ENCODE assay signal across 1 cellular context in genomic region chrX:66163849-66164401, GRCh38.
TF ChIP-seq lines count a peak whose summit lies in the region.

Gene HEPH, plus strand, starts transcription at chrX:66164247. Its CDS starts 6,324 bp downstream, at chrX:66170571.

TF ChIP-seq in K562, 482 proteins besides CTCF, POLR2A, EP300 and RAD21 (continued from another document and continues in another):
- no peak for TF ChIP-seq MGA (IDR thresholded peaks at IDR 0.05)
- no peak for TF ChIP-seq HIVEP1 (CRISPR knock-in tag; IDR thresholded peaks at IDR 0.05)
- no peak for TF ChIP-seq ZBTB49 (CRISPR knock-in tag; IDR thresholded peaks at IDR 0.05; ENCODE audit: borderline replicate concordance)
- 0 out of 2 replicates have a peak, but pooled peaks have one; percentile 56 for TF ChIP-seq DMBX1 (CRISPR knock-in tag; IDR thresholded peaks at IDR 0.05; ENCODE audit: borderline replicate concordance)
- no peak for TF ChIP-seq PCBP2 (IDR thresholded peaks at IDR 0.05; ENCODE audit: low read depth, low read length, poor library complexity, severe bottlenecking)
- TF ChIP-seq ZNF184 (CRISPR knock-in tag; IDR thresholded peaks at IDR 0.05): no peak
- TF ChIP-seq E2F1 (CRISPR knock-in tag; IDR thresholded peaks at IDR 0.05): no peak
- no peak for TF ChIP-seq TAL1 (IDR thresholded peaks at IDR 0.05)
- peak; percentile 43; the same call in 1 of the 2 replicates for TF ChIP-seq POLR2H (tag; IDR thresholded peaks at IDR 0.05; ENCODE audit: low read depth)
- TF ChIP-seq ZNF217 (CRISPR knock-in tag; IDR thresholded peaks at IDR 0.05): no peak
- no peak for TF ChIP-seq ZNF436 (CRISPR knock-in tag; IDR thresholded peaks at IDR 0.05)
- 0 out of 4 replicates have a peak, but pooled peaks of 1 of the 2 experiments have one; percentile 62 for TF ChIP-seq ARNT (IDR thresholded peaks at IDR 0.05)
- TF ChIP-seq TAF9B (IDR thresholded peaks at IDR 0.05; ENCODE audit: partially characterized antibody): peak; percentile 57
- TF ChIP-seq ZBTB1 (CRISPR knock-in tag; IDR thresholded peaks at IDR 0.05; ENCODE audit: borderline replicate concordance, low read depth): no peak
- no peak for TF ChIP-seq CLOCK (CRISPR knock-in tag; IDR thresholded peaks at IDR 0.05; ENCODE audit: borderline replicate concordance)
- peak; percentile 56; the same call in 1 of the 2 replicates for TF ChIP-seq VEZF1 (CRISPR knock-in tag; IDR thresholded peaks at IDR 0.05)
- TF ChIP-seq ZKSCAN8 (CRISPR knock-in tag; IDR thresholded peaks at IDR 0.05): no peak
- TF ChIP-seq CBX3 (IDR thresholded peaks at IDR 0.05; ENCODE audit: borderline replicate concordance in 1 of 2, low read length in 2 of 2): peak in 1 of 2 experiments; percentile 46; a peak in 1 of 3 replicates
- 0 out of 6 replicates have a peak, but pooled peaks of 1 of the 3 experiments have one; percentile 11 for TF ChIP-seq ZBTB11 (CRISPR knock-in tag; IDR thresholded peaks at IDR 0.05)
- no peak for TF ChIP-seq RBM34 (IDR thresholded peaks at IDR 0.05; ENCODE audit: borderline replicate concordance, insufficient read depth, low read length)
- peak; percentile 69 for TF ChIP-seq ATF7 (IDR thresholded peaks at IDR 0.05)
- no peak for TF ChIP-seq ZNF212 (CRISPR knock-in tag; IDR thresholded peaks at IDR 0.05)
- no peak for TF ChIP-seq TFAM (CRISPR knock-in tag; conservative IDR thresholded peaks at IDR 0.05)
- no peak for TF ChIP-seq ZNF143 (CRISPR knock-in tag; IDR thresholded peaks at IDR 0.05)
